In genomic region chr14:63435838-63436237, GRCh38 we compare ENCODE assay signal across 11 cellular contexts.
DNase-seq lines count a peak whose midpoint lies in the region; ATAC-seq and TF ChIP-seq lines count a peak whose summit lies in the region.
"Had no signal": no experiment of that assay in that cellular context is flagged by ENCODE, and none has a peak within 500 bp of the region (broad histone marks: within the 10 kb centered on the region; RNA-seq: fewer than 3 reads in every experiment).

No MANE protein-coding gene starts in this region.

- peak overlapping the region; percentile 5 for H3K4me2 ChIP-seq in parathyroid adenoma (ENCODE audit: low read length)

- H3K27ac ChIP-seq in Peyer's patch (peak overlapping the region; percentile 5 to 67 (median 23)), parathyroid adenoma (peak overlapping the region; percentile 65), RWPE1 (no peak overlapping the region)
- H3K27ac ChIP-seq: neutrophil had no signal

- no peak overlapping the region for H3K27ac Mint-ChIP-seq in T-cell

- H3K4me3 ChIP-seq in AG10803 (ENCODE audit: low read length) (no peak overlapping the region), Peyer's patch (no peak overlapping the region), parathyroid adenoma (ENCODE audit: low read depth, low read length) (no peak overlapping the region)

- H3K36me3 ChIP-seq in Peyer's patch (no peaks in the 10 kb centered on the region), parathyroid adenoma (ENCODE audit: control insufficient read depth, insufficient read depth, low read length) (no peaks in the 10 kb centered on the region)
- H3K36me3 ChIP-seq: neutrophil had no signal

- H3K4me1 ChIP-seq in Peyer's patch (peaks cover 0 to 44% (median 0%) of the 10 kb centered on the region in 4 donors), parathyroid adenoma (peaks cover 32% of the 10 kb centered on the region)

- H3K27me3 ChIP-seq in Peyer's patch (no peaks in the 10 kb centered on the region), parathyroid adenoma (ENCODE audit: control insufficient read depth, insufficient read depth, low read length) (no peaks in the 10 kb centered on the region)
- H3K27me3 ChIP-seq: neutrophil had no signal

- POLR2A ChIA-PET in RWPE1 (lab: Yijun Ruan, JAX; ENCODE audit: low non-redundant PET) = no interaction called here
- POLR2A ChIA-PET in T-cell (lab: Charles Lee) = interaction anchor here in 1 of 2 donors (0.6 kb wide), 1 partner anchor 222 kb away, joined by 3 read pairs; no protein-coding TSS in a partner anchor

- peak overlapping the region in 1 of 3 donors; percentile 25 for H3K4me3 Mint-ChIP-seq in T-cell

- ATAC-seq in Right ventricle myocardium inferior (peak; percentile 82), GM19324 (IDR thresholded peaks at IDR 0.05; ENCODE audit: low FRiP score, unreplicated experiment) (no peak), T-cell (replicated peaks in 1 of 4) (no peak), HG03571 (IDR thresholded peaks at IDR 0.05; ENCODE audit: unreplicated experiment) (no peak)

- TF ChIP-seq CTCF in AG10803 (conservative IDR thresholded peaks at IDR 0.05; ENCODE audit: low read length) (no peak), Peyer's patch (IDR thresholded peaks at IDR 0.05) (no peak), parathyroid adenoma (IDR thresholded peaks at IDR 0.05) (no peak), RWPE1 (conservative IDR thresholded peaks at IDR 0.05; ENCODE audit: low read depth) (no peak)

- H3K27me3 Mint-ChIP-seq in T-cell = no peaks in the 10 kb centered on the region

- peaks cover 19% of the 10 kb centered on the region for H3K79me2 ChIP-seq in parathyroid adenoma

- H3K36me3 Mint-ChIP-seq in T-cell = peaks cover 7% of the 10 kb centered on the region

- H2AFZ ChIP-seq in parathyroid adenoma = no peak overlapping the region

- CTCF ChIA-PET in RWPE1 (lab: Yijun Ruan, JAX) (no interaction called here), T-cell (lab: Charles Lee) (no interaction called here)

- no peak overlapping the region for H3K9ac ChIP-seq in parathyroid adenoma

- H3K9me3 Mint-ChIP-seq in T-cell = no peaks in the 10 kb centered on the region

- intact Hi-C loops in Right ventricle myocardium inferior (cut with DNase I) = loop anchor here (2.0 kb wide), 1 partner anchor 107 kb away; the partner anchor contains the start of gene PPP2R5E

- TF ChIP-seq POLR2A in Peyer's patch (IDR thresholded peaks at IDR 0.05) = no peak

- DNase-seq in AG10803 (ENCODE audit: low read depth) (peak; percentile 90), Peyer's patch (peak in 2 of 3 donors; percentile 28 to 72), Right ventricle myocardium inferior (ENCODE audit: missing footprints) (no peak), RWPE1 (ENCODE audit: low spot score) (no peak), T-cell (no peak)
- DNase-seq: activated effector memory CD4-positive, alpha-beta T cell treated with anti-CD3 and anti-CD28 coated beads, Interleukin-2, amount 50 U/mL, for 16 hours; NCI-H510A treated with DMSO at 0.1 percent for 48 hours had no signal

- H3K4me1 Mint-ChIP-seq in T-cell = peaks cover 71 to 76% (median 75%) of the 10 kb centered on the region in 3 donors

- H3K9me3 ChIP-seq in Peyer's patch = no peaks in the 10 kb centered on the region
- no peaks in the 10 kb centered on the region for H3K9me3 ChIP-seq in parathyroid adenoma (ENCODE audit: control insufficient read depth, low read length)
- H3K9me3 ChIP-seq: neutrophil had no signal

Comparison
In these comparisons a context has a peak if more than half of its experiments do, and no peak if none do; other contexts are left out.
1. DNase-seq: peak in AG10803 (single experiment) and Peyer's patch (2 of 3); none in Right ventricle myocardium inferior (single experiment), RWPE1 (single experiment) and T-cell (0 of 34).